25 cellular contexts compared by ENCODE assay signal in genomic region chr1:88175120-88175630, GRCh38.
A peak's percentile ranks its signal among the peaks of the same experiment; 100 is the strongest.
DNase-seq lines count a peak whose midpoint lies in the region; ATAC-seq, FAIRE-seq and TF ChIP-seq lines count a peak whose summit lies in the region.
"Had no signal": no experiment of that assay in that cellular context is flagged by ENCODE, and none has a peak within 500 bp of the region (broad histone marks: within the 10 kb centered on the region; RNA-seq: fewer than 3 reads in every experiment).

No MANE protein-coding gene starts in this region.

- no peak for DNase-seq in PC-3
- peak in 1 of 4 donors; percentile 15 for DNase-seq in body of pancreas
- DNase-seq in HepG2 (ENCODE audit: low spot score) = peak; percentile 68
- no peak for DNase-seq in A673 (ENCODE audit: low spot score)
- DNase-seq in activated T-helper 1 cell treated with anti-CD3 and anti-CD28 coated beads, Interleukin-12 subunit alpha, Interleukin-12 subunit beta, Interleukin-2, Interleukin-4 antibody, amounts not matched to agents 30 ng/mL and 10 ng/mL and 1 ng/mL, durations not matched to agents 14 hours and 24 hours and 36 hours (ENCODE audit: low spot score) = no peak
- DNase-seq: activated CD8-positive, alpha-beta T cell treated with anti-CD3 and anti-CD28 coated beads, Interleukin-2, amount 10 ng/mL, durations not matched to agents 7 days and 5 days; activated effector memory CD4-positive, alpha-beta T cell treated with Interleukin-2 at 50 U/mL for 16 hours; central memory CD4-positive, alpha-beta T cell; gastrocnemius medialis; midbrain; naive thymus-derived CD8-positive, alpha-beta T cell; NCI-H1105; NCI-H1930; NCI-H2227 treated with DMSO at 0.1 percent for 48 hours; spleen; upper lobe of left lung had no signal

- H3K27me3 Mint-ChIP-seq in activated T-helper 1 cell treated with anti-CD3 and anti-CD28 coated beads, Interleukin-12 subunit alpha, Interleukin-12 subunit beta, Interleukin-2, Interleukin-4 antibody, amounts not matched to agents 30 ng/mL and 10 ng/mL and 1 ng/mL, durations not matched to agents 14 hours and 24 hours and 36 hours (ENCODE audit: insufficient read depth) = peaks cover 2% of the 10 kb centered on the region

- no peak overlapping the region for H3K9ac ChIP-seq in PC-3 (ENCODE audit: low read length)
- H3K9ac ChIP-seq in HepG2 (ENCODE audit: insufficient read depth, low read depth, low read length) = peak overlapping the region; percentile 87

- H3K4me1 Mint-ChIP-seq in activated T-helper 1 cell treated with anti-CD3 and anti-CD28 coated beads, Interleukin-12 subunit alpha, Interleukin-12 subunit beta, Interleukin-2, Interleukin-4 antibody, amounts not matched to agents 30 ng/mL and 10 ng/mL and 1 ng/mL, durations not matched to agents 14 hours and 24 hours and 36 hours (ENCODE audit: low read depth) = no peaks in the 10 kb centered on the region
- H3K4me1 Mint-ChIP-seq: naive thymus-derived CD8-positive, alpha-beta T cell had no signal

- no peaks in the 10 kb centered on the region for H3K36me3 Mint-ChIP-seq in activated T-helper 1 cell treated with anti-CD3 and anti-CD28 coated beads, Interleukin-12 subunit alpha, Interleukin-12 subunit beta, Interleukin-2, Interleukin-4 antibody, amounts not matched to agents 30 ng/mL and 10 ng/mL and 1 ng/mL, durations not matched to agents 14 hours and 24 hours and 36 hours (ENCODE audit: low read depth)
- H3K36me3 Mint-ChIP-seq: activated naive CD8-positive, alpha-beta T cell; naive thymus-derived CD8-positive, alpha-beta T cell had no signal

- no peaks in the 10 kb centered on the region for H3K79me2 ChIP-seq in PC-3 (ENCODE audit: low read length)
- no peaks in the 10 kb centered on the region for H3K79me2 ChIP-seq in HepG2 (ENCODE audit: insufficient read depth, low read length)

- H3K27me3 ChIP-seq in PC-3 (ENCODE audit: low read length) = no peaks in the 10 kb centered on the region
- no peaks in the 10 kb centered on the region for H3K27me3 ChIP-seq in body of pancreas
- H3K27me3 ChIP-seq in HepG2 (ENCODE audit: control insufficient read depth in 1 of 2, insufficient read depth in 2 of 2, low read length in 2 of 2) = no peaks in the 10 kb centered on the region
- peaks cover 1% of the 10 kb centered on the region for H3K27me3 ChIP-seq in A673 (replicated peaks; ENCODE audit: insufficient read depth, low read depth, low read length, poor library complexity)
- H3K27me3 ChIP-seq: gastrocnemius medialis, ovary, right atrium auricular region, upper lobe of left lung had no signal

- peak overlapping the region; percentile 53 for H2AFZ ChIP-seq in PC-3 (ENCODE audit: low read length)
- no peak overlapping the region for H2AFZ ChIP-seq in HepG2 (ENCODE audit: low read length)

- H3K4me3 ChIP-seq in PC-3 (ENCODE audit: low read length) = no peak overlapping the region
- no peak overlapping the region for H3K4me3 ChIP-seq in body of pancreas
- peak overlapping the region; percentile 20 to 41 (median 32); a peak in 4 of 6 replicates for H3K4me3 ChIP-seq in HepG2 (replicated peaks in 1 of 3; ENCODE audit: insufficient read depth in 1 of 3, low read depth in 2 of 3, low read length in 3 of 3)
- H3K4me3 ChIP-seq in A673 (ENCODE audit: low read depth, low read length, poor library complexity, severe bottlenecking) = no peak overlapping the region
- H3K4me3 ChIP-seq: gastrocnemius medialis, ovary, right atrium auricular region, SJSA1, spleen, upper lobe of left lung had no signal

- H3K27ac ChIP-seq in PC-3 (ENCODE audit: low read length) (no peak overlapping the region), body of pancreas (peak overlapping the region; percentile 45 to 84 (median 54)), HepG2 (ENCODE audit: extremely low read length, insufficient read depth, low read length) (peak overlapping the region; percentile 99), temporal lobe (ENCODE audit: low read depth, low read length) (peak overlapping the region; percentile 23), A673 (ENCODE audit: low read depth, low read length, poor library complexity, severe bottlenecking) (no peak overlapping the region)
- H3K27ac ChIP-seq: gastrocnemius medialis, ovary, right atrium auricular region, SJSA1, spleen, upper lobe of left lung had no signal

- intact Hi-C loops in PC-3 (cut with micrococcal nuclease) = no loop called here
- intact Hi-C loops in body of pancreas (cut with DNase I) = no loop called here
- intact Hi-C loops in HepG2 (cut with micrococcal nuclease; ENCODE audit: unreplicated experiment) = loop anchor here (2.0 to 10.0 kb wide), 4 partner anchors 60 to 510 kb away; partner anchors contain the start of gene PKN2
- intact Hi-C loops in A673 (cut with micrococcal nuclease; ENCODE audit: unreplicated experiment) = loop anchor here (10.0 kb wide), 1 partner anchor 880 kb away; no protein-coding TSS in a partner anchor
- intact Hi-C loops in activated T-helper 1 cell treated with anti-CD3 and anti-CD28 coated beads, Interleukin-12 subunit alpha, Interleukin-12 subunit beta, Interleukin-2, Interleukin-4 antibody, amounts not matched to agents 30 ng/mL and 10 ng/mL and 1 ng/mL, durations not matched to agents 14 hours and 24 hours and 36 hours (cut with micrococcal nuclease) = no loop called here

- POLR2A ChIA-PET in PC-3 (lab: Charles Lee; ENCODE audit: unreplicated experiment) = interaction anchor here (0.6 kb wide), 1 partner anchor 756 kb away, joined by 3 read pairs; no protein-coding TSS in a partner anchor
- POLR2A ChIA-PET in HepG2 (lab: Yijun Ruan, JAX) = interaction anchor here (1.3 to 1.6 kb wide), 3 partner anchors 12 to 847 kb away, joined by 3 to 9 read pairs (median 4); partner anchors contain the start of gene LMO4
- POLR2A ChIA-PET in A673 (lab: Charles Lee; ENCODE audit: low non-redundant PET) = no interaction called here

- H3K4me3 Mint-ChIP-seq in activated T-helper 1 cell treated with anti-CD3 and anti-CD28 coated beads, Interleukin-12 subunit alpha, Interleukin-12 subunit beta, Interleukin-2, Interleukin-4 antibody, amounts not matched to agents 30 ng/mL and 10 ng/mL and 1 ng/mL, durations not matched to agents 14 hours and 24 hours and 36 hours = no peak overlapping the region
- H3K4me3 Mint-ChIP-seq: activated CD8-positive, alpha-beta T cell treated with anti-CD3 and anti-CD28 coated beads, Interleukin-2, amount 10 ng/mL, durations not matched to agents 7 days and 5 days; activated naive CD8-positive, alpha-beta T cell; naive thymus-derived CD8-positive, alpha-beta T cell; T-helper 1 cell treated with Interleukin-12 subunit alpha and Interleukin-12 subunit beta and Interleukin-4 antibody, amounts not matched to agents 30 μg/mL and 1 μg/mL, for 36 hours had no signal

- ATAC-seq in PC-3 (no peak; the same call in 1 of the 2 replicates), body of pancreas (no peak), HepG2 (peak; percentile 54), GM21390 (IDR thresholded peaks at IDR 0.05; ENCODE audit: unreplicated experiment) (no peak)
- ATAC-seq: activated CD8-positive, alpha-beta T cell treated with anti-CD3 and anti-CD28 coated beads, Interleukin-2, amount 10 ng/mL, durations not matched to agents 7 days and 5 days; gastrocnemius medialis; naive thymus-derived CD8-positive, alpha-beta T cell had no signal

- TF ChIP-seq RAD21 in HepG2 (CRISPR knock-in tag; IDR thresholded peaks at IDR 0.05) = no peak

- CTCF ChIA-PET in PC-3 (lab: Charles Lee) (no interaction called here), HepG2 (lab: Yijun Ruan, JAX; ENCODE audit: low intra/inter-chr PET ratio, low total read pairs) (no interaction called here), A673 (lab: Charles Lee) (no interaction called here)

- TF ChIP-seq CTCF in PC-3 (conservative IDR thresholded peaks at IDR 0.05; ENCODE audit: low read depth, low read length) = no peak
- TF ChIP-seq CTCF in body of pancreas (IDR thresholded peaks at IDR 0.05) = peak in 1 of 7 experiments; percentile 0
- no peak; the same call in 1 of the 2 replicates for TF ChIP-seq CTCF in HepG2 (CRISPR knock-in tag; IDR thresholded peaks at IDR 0.05)
- TF ChIP-seq CTCF in A673 (conservative IDR thresholded peaks at IDR 0.05; ENCODE audit: low read depth, low read length) = no peak

- TF ChIP-seq EP300 in HepG2 (IDR thresholded peaks at IDR 0.05; ENCODE audit: low read depth in 2 of 2, low read length in 2 of 2) (peak in 1 of 2 experiments; percentile 68; a peak in 2 of 4 replicates), HepG2 (CRISPR knock-in tag; IDR thresholded peaks at IDR 0.05; ENCODE audit: borderline replicate concordance) (no peak)

- H3K27ac Mint-ChIP-seq in activated T-helper 1 cell treated with anti-CD3 and anti-CD28 coated beads, Interleukin-12 subunit alpha, Interleukin-12 subunit beta, Interleukin-2, Interleukin-4 antibody, amounts not matched to agents 30 ng/mL and 10 ng/mL and 1 ng/mL, durations not matched to agents 14 hours and 24 hours and 36 hours = no peak overlapping the region
- H3K27ac Mint-ChIP-seq: activated CD8-positive, alpha-beta T cell treated with anti-CD3 and anti-CD28 coated beads, Interleukin-2, amount 10 ng/mL, durations not matched to agents 7 days and 5 days; activated naive CD8-positive, alpha-beta T cell; naive thymus-derived CD8-positive, alpha-beta T cell; T-helper 1 cell treated with Interleukin-12 subunit alpha and Interleukin-12 subunit beta and Interleukin-4 antibody, amounts not matched to agents 30 μg/mL and 1 μg/mL, for 36 hours had no signal

- H3K4me1 ChIP-seq in PC-3 (ENCODE audit: insufficient read depth, low read length) (peaks cover 10% of the 10 kb centered on the region), body of pancreas (peaks cover 28% of the 10 kb centered on the region), HepG2 (ENCODE audit: insufficient read depth, low read length) (peaks cover 84% of the 10 kb centered on the region), A673 (ENCODE audit: insufficient read depth, low read length, poor library complexity, severe bottlenecking) (no peaks in the 10 kb centered on the region)
- H3K4me1 ChIP-seq: gastrocnemius medialis, right atrium auricular region, SJSA1, spleen, upper lobe of left lung had no signal

- H3K9me2 ChIP-seq in PC-3 (replicated peaks; ENCODE audit: low read length) = no peaks in the 10 kb centered on the region

- H3K9me3 ChIP-seq in PC-3 (ENCODE audit: low read length) (no peaks in the 10 kb centered on the region), body of pancreas (no peaks in the 10 kb centered on the region), HepG2 (ENCODE audit: low read length) (no peaks in the 10 kb centered on the region), A673 (ENCODE audit: low read depth, low read length, poor library complexity, severe bottlenecking) (no peaks in the 10 kb centered on the region)
- H3K9me3 ChIP-seq: gastrocnemius medialis, ovary, right atrium auricular region, SJSA1, spleen, upper lobe of left lung had no signal

- no peaks in the 10 kb centered on the region for H4K20me1 ChIP-seq in PC-3 (ENCODE audit: low read length)
- no peaks in the 10 kb centered on the region for H4K20me1 ChIP-seq in HepG2 (ENCODE audit: insufficient read depth, low read length)

- H3K4me2 ChIP-seq in PC-3 (ENCODE audit: low read length) (peak overlapping the region; percentile 56), HepG2 (ENCODE audit: low read depth, low read length) (peak overlapping the region; percentile 80)

- BruUV-seq in PC-3 (replicated peaks; lab: Mats Ljungman, UMichigan) (no TSS peak), HepG2 (replicated peaks; lab: Mats Ljungman, UMichigan) (TSS peak; percentile 97), A673 (replicated peaks; lab: Mats Ljungman, UMichigan) (no TSS peak)

- FAIRE-seq in HepG2 (lab: Jason Lieb, UNC) = no peak
- FAIRE-seq: GM12892, H1 had no signal

- no peaks in the 10 kb centered on the region for H3K9me3 Mint-ChIP-seq in activated T-helper 1 cell treated with anti-CD3 and anti-CD28 coated beads, Interleukin-12 subunit alpha, Interleukin-12 subunit beta, Interleukin-2, Interleukin-4 antibody, amounts not matched to agents 30 ng/mL and 10 ng/mL and 1 ng/mL, durations not matched to agents 14 hours and 24 hours and 36 hours
- H3K9me3 Mint-ChIP-seq: naive thymus-derived CD8-positive, alpha-beta T cell; T-helper 1 cell treated with Interleukin-12 subunit alpha and Interleukin-12 subunit beta and Interleukin-4 antibody, amounts not matched to agents 30 μg/mL and 1 μg/mL, for 36 hours had no signal

- in situ Hi-C loops in HepG2 (cut with HindIII; ENCODE audit: extremely low pct_ligation_motif_present, low pct_unique_long_range_greater_than_20kb) = loop anchor here (5.0 kb wide), 1 partner anchor 378 kb away; no protein-coding TSS in a partner anchor

- H3F3A ChIP-seq in PC-3 (ENCODE audit: low read length, unreplicated experiment) = no peaks in the 10 kb centered on the region

- TF ChIP-seq POLR2A in body of pancreas (IDR thresholded peaks at IDR 0.05) (no peak), HepG2 (IDR thresholded peaks at IDR 0.05; ENCODE audit: insufficient read depth in 1 of 2, low read depth in 2 of 2, low read length in 2 of 2) (no peak)

- 30 to 37% methylated on average over 3 of the region's 3 CpGs for WGBS in body of pancreas, 2 donors
- WGBS in HepG2 (ENCODE audit: low lambda C conversion rate) = 0% methylated on average over 3 of the region's 3 CpGs

- no peaks in the 10 kb centered on the region for H3K36me3 ChIP-seq in PC-3 (ENCODE audit: low read depth, low read length)
- H3K36me3 ChIP-seq in body of pancreas (replicated peaks in 1 of 2; ENCODE audit: insufficient read depth in 1 of 2, low read depth in 2 of 2) = no peaks in the 10 kb centered on the region
- no peaks in the 10 kb centered on the region for H3K36me3 ChIP-seq in HepG2 (replicated peaks in 1 of 2; ENCODE audit: control insufficient read depth in 1 of 2, insufficient read depth in 2 of 2, low read length in 2 of 2)
- no peaks in the 10 kb centered on the region for H3K36me3 ChIP-seq in A673 (ENCODE audit: insufficient read depth, low read length, poor library complexity, severe bottlenecking)
- H3K36me3 ChIP-seq: gastrocnemius medialis, ovary, right atrium auricular region, SJSA1, spleen, upper lobe of left lung had no signal

Comparison
In these comparisons a context has a peak if more than half of its experiments do, and no peak if none do; other contexts are left out.
1. H3K27ac ChIP-seq: peak in body of pancreas (4 of 4), HepG2 (single experiment) and temporal lobe (single experiment); none in PC-3 (single experiment) and A673 (single experiment).
2. H3K4me3 ChIP-seq: peak in HepG2 (3 of 3); none in PC-3 (single experiment), body of pancreas (0 of 2) and A673 (single experiment).
3. intact Hi-C loops: an anchor here in HepG2 (2.0 to 10.0 kb wide) and A673 (10.0 kb wide); none called in PC-3, body of pancreas and activated T-helper 1 cell treated with anti-CD3 and anti-CD28 coated beads, Interleukin-12 subunit alpha, Interleukin-12 subunit beta, Interleukin-2, Interleukin-4 antibody, amounts not matched to agents 30 ng/mL and 10 ng/mL and 1 ng/mL, durations not matched to agents 14 hours and 24 hours and 36 hours.